Comparison of ENCODE assay signal across 1 cellular context in genomic region chr20:36154696-36155628, GRCh38.
TF ChIP-seq lines count a peak whose summit lies in the region.

Gene EPB41L1, plus strand, starts transcription at chr20:36154740. Its CDS starts 19,038 bp downstream, at chr20:36173778.

TF ChIP-seq in HepG2, 621 proteins besides CTCF, POLR2A, EP300 and RAD21 (continued from another document and continues in another):
- 0 out of 2 replicates have a peak, but pooled peaks have one; percentile 82 for TF ChIP-seq TERF1 (CRISPR knock-in tag; IDR thresholded peaks at IDR 0.05)
- TF ChIP-seq HES4 (CRISPR knock-in tag; IDR thresholded peaks at IDR 0.05; ENCODE audit: borderline replicate concordance), result 0 out of 2 replicates have a peak, but pooled peaks have one; percentile 50
- peak; percentile 39; the same call in 1 of the 2 replicates for TF ChIP-seq ZMYM4 (CRISPR knock-in tag; IDR thresholded peaks at IDR 0.05)
- no peak for TF ChIP-seq THRA (CRISPR knock-in tag; IDR thresholded peaks at IDR 0.05; ENCODE audit: borderline replicate concordance)
- TF ChIP-seq RERE (CRISPR knock-in tag; IDR thresholded peaks at IDR 0.05; ENCODE audit: low read depth), result no peak
- TF ChIP-seq ATF7-NPFF (CRISPR knock-in tag; IDR thresholded peaks at IDR 0.05; ENCODE audit: low read depth), result 0 out of 2 replicates have a peak, but pooled peaks have one; percentile 39
- no peak; the same call in 1 of the 2 replicates for TF ChIP-seq ZNF253 (CRISPR knock-in tag; IDR thresholded peaks at IDR 0.05; ENCODE audit: borderline replicate concordance)
- no peak for TF ChIP-seq HOXA7 (CRISPR knock-in tag; IDR thresholded peaks at IDR 0.05)
- peak; percentile 49; the same call in 1 of the 2 replicates for TF ChIP-seq ZNF607 (CRISPR knock-in tag; IDR thresholded peaks at IDR 0.05; ENCODE audit: borderline replicate concordance)
- no peak for TF ChIP-seq AKNA (CRISPR knock-in tag; IDR thresholded peaks at IDR 0.05; ENCODE audit: borderline replicate concordance)
- peak; percentile 66; the same call in 1 of the 2 replicates for TF ChIP-seq ZNF570 (CRISPR knock-in tag; IDR thresholded peaks at IDR 0.05; ENCODE audit: borderline replicate concordance)
- TF ChIP-seq ZNF879 (CRISPR knock-in tag; IDR thresholded peaks at IDR 0.05), result no peak
- TF ChIP-seq ZNF34 (CRISPR knock-in tag; IDR thresholded peaks at IDR 0.05; ENCODE audit: borderline replicate concordance), result peak; percentile 33; the same call in 1 of the 2 replicates
- 0 out of 2 replicates have a peak, but pooled peaks have one; percentile 62 for TF ChIP-seq ZSCAN31 (CRISPR knock-in tag; IDR thresholded peaks at IDR 0.05; ENCODE audit: low read depth)
- no peak for TF ChIP-seq ASH2L (IDR thresholded peaks at IDR 0.05; ENCODE audit: insufficient read length, low read depth, low read length)
- TF ChIP-seq KMT2A (CRISPR knock-in tag; IDR thresholded peaks at IDR 0.05), result 0 out of 2 replicates have a peak, but pooled peaks have one; percentile 24
- TF ChIP-seq RBM39 (IDR thresholded peaks at IDR 0.05; ENCODE audit: low read depth, low read length, poor library complexity, severe bottlenecking), result no peak
- TF ChIP-seq ZNF773 (CRISPR knock-in tag; IDR thresholded peaks at IDR 0.05; ENCODE audit: borderline replicate concordance), result no peak
- no peak for TF ChIP-seq ZNF660 (CRISPR knock-in tag; IDR thresholded peaks at IDR 0.05; ENCODE audit: borderline replicate concordance, low read depth)
- TF ChIP-seq TAF1 (CRISPR knock-in tag; IDR thresholded peaks at IDR 0.05), result no peak
- no peak for TF ChIP-seq ZNF850 (CRISPR knock-in tag; conservative IDR thresholded peaks at IDR 0.05)
- TF ChIP-seq CAMTA2 (CRISPR knock-in tag; IDR thresholded peaks at IDR 0.05; ENCODE audit: borderline replicate concordance), result 0 out of 2 replicates have a peak, but pooled peaks have one; percentile 81
- peak; percentile 67; the same call in 1 of the 2 replicates for TF ChIP-seq ZNF678 (CRISPR knock-in tag; IDR thresholded peaks at IDR 0.05)
- no peak for TF ChIP-seq KIAA2018 (CRISPR knock-in tag; IDR thresholded peaks at IDR 0.05; ENCODE audit: borderline replicate concordance)
- no peak for TF ChIP-seq HNF1A (IDR thresholded peaks at IDR 0.05; ENCODE audit: low read depth)
- TF ChIP-seq HNF1A (CRISPR knock-in tag; IDR thresholded peaks at IDR 0.05; ENCODE audit: borderline replicate concordance), result 0 out of 2 replicates have a peak, but pooled peaks have one; percentile 8
